Comparison of ENCODE assay signal across 8 cellular contexts in the genomic region with DNA sequence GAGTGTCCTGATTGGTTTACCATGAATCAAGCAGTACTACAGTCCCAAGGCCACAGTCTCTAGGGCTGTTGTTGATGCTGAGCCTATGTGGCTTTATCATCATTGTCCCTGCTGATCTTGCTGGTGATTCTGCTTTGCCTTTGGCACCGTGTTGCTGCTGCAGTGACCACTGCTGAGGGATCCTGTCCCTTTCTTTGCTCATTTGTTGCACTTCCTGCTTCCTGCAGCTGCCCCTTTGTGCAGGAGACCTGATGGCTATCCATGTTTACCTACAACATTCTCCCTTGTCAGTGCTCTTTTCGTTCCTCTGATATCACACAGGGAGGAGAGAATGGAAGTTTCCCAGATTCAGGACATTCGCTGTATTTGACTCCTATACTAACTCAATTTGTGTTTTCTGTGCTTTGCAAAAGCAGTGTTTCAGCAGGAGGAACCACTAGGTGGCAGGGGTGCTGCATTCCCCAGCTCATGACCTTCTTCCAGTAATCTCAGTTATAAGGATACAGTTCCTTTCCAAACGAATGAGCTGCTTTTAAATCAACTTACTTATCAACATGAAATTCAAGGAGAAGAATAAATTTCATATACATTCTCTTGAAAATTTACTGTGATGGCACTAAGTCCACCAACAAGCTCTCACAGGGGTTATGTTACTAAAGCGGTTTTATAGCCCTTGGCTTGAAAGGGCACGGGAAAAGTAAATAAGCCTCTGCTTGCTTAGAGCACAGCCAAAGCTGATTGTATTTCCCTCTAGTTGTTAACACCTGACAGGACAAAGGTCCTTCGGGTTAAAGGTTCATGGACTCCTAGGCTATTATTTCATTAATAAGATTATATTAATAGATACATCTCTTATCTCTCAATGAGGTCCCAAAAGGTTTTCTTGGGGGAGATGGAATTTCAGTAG. TPM values are rescaled to one million over a fixed set of nuclear protein-coding genes. Genes with fewer than 3 reads are reported as not detected.
DNase-seq lines count a peak whose midpoint lies in the region; ATAC-seq and TF ChIP-seq lines count a peak whose summit lies in the region.

No MANE protein-coding gene starts in this region.

- peak; percentile 92 for TF ChIP-seq CTCF in CD4-positive, alpha-beta T cell (IDR thresholded peaks at IDR 0.05)
- peak; percentile 88 for TF ChIP-seq CTCF in WERI-Rb-1 (IDR thresholded peaks at IDR 0.05; ENCODE audit: low read depth, low read length)
- TF ChIP-seq CTCF in chondrocyte (IDR thresholded peaks at IDR 0.05) = peak; percentile 93

- H3K36me3 ChIP-seq in WERI-Rb-1 = no peaks in the 10 kb centered on the region; the same call in 1 of the 2 replicates

- H3K9me3 Mint-ChIP-seq in CD4-positive, alpha-beta T cell = no peaks in the 10 kb centered on the region
- no peaks in the 10 kb centered on the region for H3K9me3 Mint-ChIP-seq in chondrocyte (ENCODE audit: low read depth)

- H3K27ac Mint-ChIP-seq in CD4-positive, alpha-beta T cell = no peak overlapping the region
- peak overlapping the region; percentile 52 for H3K27ac Mint-ChIP-seq in chondrocyte (ENCODE audit: unreplicated experiment)

- H3K4me1 Mint-ChIP-seq in CD4-positive, alpha-beta T cell (ENCODE audit: low read depth) = peaks cover 4% of the 10 kb centered on the region
- H3K4me1 Mint-ChIP-seq in chondrocyte (ENCODE audit: low read depth) = peaks cover 17% of the 10 kb centered on the region

- H3K36me3 Mint-ChIP-seq in CD4-positive, alpha-beta T cell (ENCODE audit: low read depth) = no peaks in the 10 kb centered on the region
- H3K36me3 Mint-ChIP-seq in chondrocyte (ENCODE audit: low read depth) = no peaks in the 10 kb centered on the region

- H3K4me3 ChIP-seq in WERI-Rb-1 (ENCODE audit: low read depth, low read length) = no peak overlapping the region

- DNase-seq in CD4-positive, alpha-beta T cell = peak; percentile 21 to 62 (median 50)
- peak; percentile 2 for DNase-seq in NCI-H1694 treated with DMSO at 0.1 percent for 48 hours (lab: John Stamatoyannopoulos, UW)
- DNase-seq in WERI-Rb-1 = peak; percentile 71
- DNase-seq in chondrocyte (ENCODE audit: low spot score) = no peak
- peak; percentile 71 for DNase-seq in kidney tubule cell (ENCODE audit: low spot score)
- peak; percentile 53 to 61 for DNase-seq in stimulated activated CD4-positive, alpha-beta T cell treated with anti-CD3 and anti-CD28 coated beads, Interleukin-2, amount 100 ng/mL, for 24 hours
- no peak for DNase-seq in GOT3 (lab: John Stamatoyannopoulos, UW)

- H3K9me3 ChIP-seq in CD4-positive, alpha-beta T cell (ENCODE audit: control insufficient read depth, low read length) = no peaks in the 10 kb centered on the region
- H3K9me3 ChIP-seq in WERI-Rb-1 (ENCODE audit: severe bottlenecking) = no peaks in the 10 kb centered on the region

- H3K4me3 Mint-ChIP-seq in CD4-positive, alpha-beta T cell = no peak overlapping the region
- H3K4me3 Mint-ChIP-seq in chondrocyte (ENCODE audit: unreplicated experiment) = no peak overlapping the region

- CTCF ChIA-PET in CD4-positive, alpha-beta T cell (lab: Charles Lee) = interaction anchor here (0.7 to 2.8 kb wide), 19 partner anchors 9 to 114 kb away, joined by 3 to 28 read pairs (median 5); a partner anchor contains a TSS

- no peaks in the 10 kb centered on the region for H3K27me3 ChIP-seq in CD4-positive, alpha-beta T cell (ENCODE audit: control insufficient read depth, insufficient read depth, low read length)
- H3K27me3 ChIP-seq in WERI-Rb-1 (ENCODE audit: insufficient read depth, low read depth, severe bottlenecking) = no peaks in the 10 kb centered on the region

- intact Hi-C loops in CD4-positive, alpha-beta T cell (cut with DNase I, micrococcal nuclease) = loop anchor here (1.0 to 5.0 kb wide), 4 partner anchors 70 to 374 kb away; no protein-coding TSS in a partner anchor

- H3K27ac ChIP-seq in CD4-positive, alpha-beta T cell (ENCODE audit: low read depth, low read length) = no peak overlapping the region
- H3K27ac ChIP-seq in WERI-Rb-1 = no peak overlapping the region

- ATAC-seq in CD4-positive, alpha-beta T cell (ENCODE audit: poor library complexity) = peak; percentile 77
- peak; percentile 58 for ATAC-seq in GM21576 (IDR thresholded peaks at IDR 0.05; ENCODE audit: unreplicated experiment)

- H3K27me3 Mint-ChIP-seq in CD4-positive, alpha-beta T cell = no peaks in the 10 kb centered on the region
- no peaks in the 10 kb centered on the region for H3K27me3 Mint-ChIP-seq in chondrocyte (ENCODE audit: low read depth)

- POLR2A ChIA-PET in CD4-positive, alpha-beta T cell (lab: Charles Lee) = interaction anchor here (1.0 to 1.5 kb wide), 2 partner anchors 9 to 43 kb away, joined by 5 to 27 read pairs; a partner anchor contains a TSS

RNA-seq across cellular contexts. Expression of a gene that starts 9.7 kb away (rescaled TPM):
- 10 to 100 TPM; 74.2 to 78.0 TPM for total RNA-seq in CD4-positive, alpha-beta T cell
- 41.7 to 49.8 TPM (median 43.9 TPM) in 3 replicates for total RNA-seq in chondrocyte

RNA-seq across cellular contexts. Expression of a gene that starts 44.2 kb away (rescaled TPM):
- 10 to 100 TPM; 58.5 to 67.6 TPM for total RNA-seq in CD4-positive, alpha-beta T cell
- 122 to 145 TPM (median 123 TPM) in 3 replicates for total RNA-seq in chondrocyte

Comparison
In these comparisons a context has a peak if more than half of its experiments do, and no peak if none do; other contexts are left out.
1. DNase-seq: peak in CD4-positive, alpha-beta T cell (10 of 10), NCI-H1694 treated with DMSO at 0.1 percent for 48 hours (single experiment), WERI-Rb-1 (single experiment), kidney tubule cell (single experiment) and stimulated activated CD4-positive, alpha-beta T cell treated with anti-CD3 and anti-CD28 coated beads, Interleukin-2, amount 100 ng/mL, for 24 hours (2 of 2); none in chondrocyte (single experiment) and GOT3 (single experiment).
2. Peak in every context shown above with its lines, with median percentiles within 50 percentile points of each other: CTCF ChIP-seq.